In genomic region chr2:207409525-207409924, GRCh38 we compare ENCODE assay signal across 1 cellular context.
TF ChIP-seq lines count a peak whose summit lies in the region.

No MANE protein-coding gene starts in this region.

TF ChIP-seq in SK-N-SH treated with all-trans-retinoic acid at 6 μM for 48 hours, 23 proteins besides CTCF, POLR2A, EP300 and RAD21 (continued from another document):
- TF ChIP-seq ZFP3 (CRISPR knock-in tag; IDR thresholded peaks at IDR 0.05) (no peak), POU6F1 (CRISPR knock-in tag; IDR thresholded peaks at IDR 0.05; ENCODE audit: borderline replicate concordance, low read depth) (no peak), CSRNP3 (CRISPR knock-in tag; IDR thresholded peaks at IDR 0.05) (no peak), ZFP30 (CRISPR knock-in tag; IDR thresholded peaks at IDR 0.05) (no peak), ISL1 (CRISPR knock-in tag; IDR thresholded peaks at IDR 0.05) (no peak), ESRRG (CRISPR knock-in tag; IDR thresholded peaks at IDR 0.05) (no peak), OSR1 (CRISPR knock-in tag; IDR thresholded peaks at IDR 0.05) (no peak)
